ENCODE assay signal across 8 cellular contexts in the genomic region with DNA sequence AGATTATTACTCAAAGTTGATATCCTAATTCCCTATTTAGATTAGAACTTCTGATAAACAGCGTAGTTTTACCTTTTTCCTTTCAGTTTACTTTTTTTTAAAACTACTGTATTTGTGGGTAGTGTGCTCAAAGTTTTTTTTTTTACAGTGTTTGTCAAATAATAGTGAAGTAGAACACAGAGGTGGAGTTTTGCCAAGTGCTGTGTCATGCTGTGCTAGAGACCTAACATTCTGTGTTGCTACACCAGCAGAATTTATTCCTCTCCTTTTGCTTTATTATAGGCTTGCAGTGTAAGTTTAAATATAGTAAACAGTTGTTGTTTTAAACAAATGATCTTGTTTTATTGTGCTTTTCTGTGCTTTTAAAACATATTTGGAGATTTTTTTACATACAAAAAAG.
DNase-seq lines count a peak whose midpoint lies in the region; ATAC-seq and TF ChIP-seq lines count a peak whose summit lies in the region.

No MANE protein-coding gene starts in this region.

- intact Hi-C loops in sciatic nerve (cut with DNase I): no loop called here

- no peak for TF ChIP-seq CTCF in foreskin fibroblast (IDR thresholded peaks at IDR 0.05; ENCODE audit: low read depth, low read length)
- no peak for TF ChIP-seq CTCF in coronary artery (IDR thresholded peaks at IDR 0.05)
- TF ChIP-seq CTCF in Peyer's patch (IDR thresholded peaks at IDR 0.05): no peak

- no peak for TF ChIP-seq POLR2A in Peyer's patch (IDR thresholded peaks at IDR 0.05)

- H3K4me1 ChIP-seq in Peyer's patch: no peaks in the 10 kb centered on the region

- ATAC-seq in sciatic nerve: peak; percentile 61

- H3K36me3 ChIP-seq in Peyer's patch: peaks cover 0 to 19% (median 0%) of the 10 kb centered on the region in 3 donors

- DNase-seq in ELR (ENCODE audit: low read depth): peak; percentile 80
- peak; percentile 73 for DNase-seq in RPMI7951 (ENCODE audit: low read depth)
- DNase-seq in foreskin fibroblast: peak; percentile 79 to 91
- peak; percentile 69 for DNase-seq in sciatic nerve (ENCODE audit: low spot score)
- no peak for DNase-seq in coronary artery (ENCODE audit: low spot score)
- DNase-seq in NK-92 (lab: John Stamatoyannopoulos, UW; ENCODE audit: unreplicated experiment): no peak
- no peak for DNase-seq in Peyer's patch
- no peak for DNase-seq in NCI-H524 treated with DMSO at 0.1 percent for 48 hours (lab: John Stamatoyannopoulos, UW)

- H3K4me3 ChIP-seq in foreskin fibroblast (ENCODE audit: low read depth in 1 of 2, low read length in 2 of 2): no peak overlapping the region
- H3K4me3 ChIP-seq in coronary artery: no peak overlapping the region
- no peak overlapping the region for H3K4me3 ChIP-seq in Peyer's patch

- no peaks in the 10 kb centered on the region for H3K9me3 ChIP-seq in Peyer's patch

- H3K27me3 ChIP-seq in Peyer's patch: no peaks in the 10 kb centered on the region

- H3K27ac ChIP-seq in coronary artery: no peak overlapping the region
- no peak overlapping the region for H3K27ac ChIP-seq in Peyer's patch

Comparison
In these comparisons a context has a peak if more than half of its experiments do, and no peak if none do; other contexts are left out.
1. DNase-seq: peak in ELR (single experiment), RPMI7951 (single experiment), foreskin fibroblast (2 of 2) and sciatic nerve (single experiment); none in coronary artery (single experiment), NK-92 (single experiment), Peyer's patch (0 of 3) and NCI-H524 treated with DMSO at 0.1 percent for 48 hours (single experiment).